8 cellular contexts compared by ENCODE assay signal in the genomic region with DNA sequence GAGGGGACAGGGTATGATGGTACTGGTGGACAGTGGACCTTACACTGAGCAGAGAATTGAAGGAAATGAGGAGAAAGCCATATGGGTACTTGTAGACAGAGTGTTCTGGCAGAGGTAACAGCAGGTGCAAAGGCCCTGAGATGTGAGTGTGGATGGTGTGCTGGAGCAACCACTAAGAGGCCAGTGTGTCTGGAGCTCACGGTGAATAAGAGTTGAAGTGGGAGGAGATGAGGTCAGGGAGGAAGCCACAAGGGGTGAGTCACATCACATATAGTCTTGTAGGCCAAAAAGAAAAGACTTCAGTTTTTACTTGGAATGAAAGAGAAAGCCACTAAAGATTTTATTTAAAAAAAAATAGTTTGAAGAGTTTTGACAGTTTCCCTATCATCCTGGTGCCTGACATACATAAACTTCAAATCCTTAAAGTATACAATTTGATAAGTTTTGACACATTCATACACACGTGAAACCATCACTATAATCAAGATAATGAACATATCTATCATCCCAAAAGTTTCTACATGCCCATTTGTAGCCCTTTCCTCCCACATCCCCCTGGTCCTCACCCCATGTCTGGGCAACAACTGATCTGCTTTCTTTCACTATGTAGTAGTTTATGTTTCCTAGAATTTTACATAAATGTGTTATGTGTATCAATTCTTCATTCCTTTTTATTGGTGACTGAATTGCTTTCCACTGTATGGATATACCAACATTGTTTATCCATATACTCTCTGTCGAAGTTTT.
DNase-seq lines count a peak whose midpoint lies in the region; ATAC-seq and TF ChIP-seq lines count a peak whose summit lies in the region.

No MANE protein-coding gene starts in this region.

- no peak for TF ChIP-seq CTCF in dorsolateral prefrontal cortex (IDR thresholded peaks at IDR 0.05 in 54 of 56, conservative IDR thresholded peaks at IDR 0.05 in 2 of 56; ENCODE audit: low read depth in 1 of 56, partially characterized antibody in 56 of 56)

- H3K9me3 Mint-ChIP-seq in activated CD4-positive, alpha-beta memory T cell treated with anti-CD3 and anti-CD28 coated beads for 36 hours: peaks cover 16% of the 10 kb centered on the region

- CTCF ChIA-PET in activated CD4-positive, alpha-beta memory T cell treated with anti-CD3 and anti-CD28 coated beads for 36 hours (lab: Charles Lee): no interaction called here

- H3K27me3 ChIP-seq in dorsolateral prefrontal cortex: no peaks in the 10 kb centered on the region

- H3K4me1 Mint-ChIP-seq in activated CD4-positive, alpha-beta memory T cell treated with anti-CD3 and anti-CD28 coated beads for 36 hours (ENCODE audit: low read depth): peaks cover 23% of the 10 kb centered on the region

- H3K4me3 ChIP-seq in dorsolateral prefrontal cortex: no peak overlapping the region

- no peaks in the 10 kb centered on the region for H3K27me3 Mint-ChIP-seq in activated CD4-positive, alpha-beta memory T cell treated with anti-CD3 and anti-CD28 coated beads for 36 hours

- peak; percentile 92 for ATAC-seq in GM19397 (IDR thresholded peaks at IDR 0.05; ENCODE audit: unreplicated experiment)
- peak; percentile 99 for ATAC-seq in HG03378 (IDR thresholded peaks at IDR 0.05; ENCODE audit: unreplicated experiment)

- H3K36me3 Mint-ChIP-seq in activated CD4-positive, alpha-beta memory T cell treated with anti-CD3 and anti-CD28 coated beads for 36 hours: peaks cover 35% of the 10 kb centered on the region

- peak; percentile 9 to 29 for DNase-seq in AML-193 (lab: John Stamatoyannopoulos, UW)
- peak; percentile 82 for DNase-seq in activated CD4-positive, alpha-beta memory T cell treated with anti-CD3 and anti-CD28 coated beads for 36 hours
- DNase-seq in kidney tubule cell (ENCODE audit: low spot score): peak; percentile 86
- no peak for DNase-seq in T-helper 9 cell
- DNase-seq in NCI-H526 treated with DMSO at 0.1 percent for 48 hours (lab: John Stamatoyannopoulos, UW): no peak
- DNase-seq in dorsolateral prefrontal cortex: no peak

- H3K27ac Mint-ChIP-seq in activated CD4-positive, alpha-beta memory T cell treated with anti-CD3 and anti-CD28 coated beads for 36 hours: peak overlapping the region; percentile 55

- intact Hi-C loops in activated CD4-positive, alpha-beta memory T cell treated with anti-CD3 and anti-CD28 coated beads for 36 hours (cut with micrococcal nuclease): loop anchor here (1.0 kb wide), 2 partner anchors 139 to 149 kb away; partner anchors contain the start of genes GPATCH2 and SPATA17
- intact Hi-C loops in dorsolateral prefrontal cortex (cut with DNase I): no loop called here

- no peak overlapping the region for H3K27ac ChIP-seq in dorsolateral prefrontal cortex

- POLR2A ChIA-PET in activated CD4-positive, alpha-beta memory T cell treated with anti-CD3 and anti-CD28 coated beads for 36 hours (lab: Charles Lee): interaction anchor here (1.0 kb wide), 1 partner anchor 148 kb away, joined by 3 read pairs; the partner anchor contains the start of genes GPATCH2 and SPATA17

- H3K4me3 Mint-ChIP-seq in activated CD4-positive, alpha-beta memory T cell treated with anti-CD3 and anti-CD28 coated beads for 36 hours: no peak overlapping the region

Comparison
In these comparisons a context has a peak if more than half of its experiments do, and no peak if none do; other contexts are left out.
1. DNase-seq: peak in AML-193 (2 of 2), activated CD4-positive, alpha-beta memory T cell treated with anti-CD3 and anti-CD28 coated beads for 36 hours (single experiment) and kidney tubule cell (single experiment); none in T-helper 9 cell (single experiment), NCI-H526 treated with DMSO at 0.1 percent for 48 hours (single experiment) and dorsolateral prefrontal cortex (0 of 10).